9 cellular contexts compared by ENCODE assay signal in the genomic region with DNA sequence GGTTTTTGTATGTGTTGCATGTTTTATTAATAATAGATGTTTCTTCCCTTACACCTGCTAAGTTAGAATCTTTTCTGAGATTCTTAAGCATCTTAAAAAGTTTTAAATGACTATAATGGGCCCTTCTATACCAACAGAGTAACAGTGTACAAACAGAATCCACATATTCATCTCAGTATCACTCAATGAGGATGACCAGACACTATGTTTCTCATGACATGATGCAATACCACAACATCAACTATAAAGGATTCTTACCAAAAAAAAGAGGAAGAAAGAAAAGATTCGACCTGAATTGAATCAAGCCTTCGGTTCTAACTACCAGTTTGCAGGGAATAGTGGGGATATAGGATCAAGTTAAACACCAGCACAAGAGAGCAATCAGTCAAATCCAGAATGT. TPM values are rescaled to one million over a fixed set of nuclear protein-coding genes. Genes with fewer than 3 reads are reported as not detected.
DNase-seq lines count a peak whose midpoint lies in the region; ATAC-seq and TF ChIP-seq lines count a peak whose summit lies in the region.
"Had no signal": no experiment of that assay in that cellular context is flagged by ENCODE, and none has a peak within 500 bp of the region (broad histone marks: within the 10 kb centered on the region; RNA-seq: fewer than 3 reads in every experiment).

No MANE protein-coding gene starts in this region.

- H3K9me3 ChIP-seq in adipocyte (ENCODE audit: control insufficient read depth, low read length): no peaks in the 10 kb centered on the region

- H3K4me3 ChIP-seq in adipocyte (ENCODE audit: low read length): no peak overlapping the region

- no peak for DNase-seq in activated CD8-positive, alpha-beta T cell treated with anti-CD3 and anti-CD28 coated beads for 36 hours
- DNase-seq in activated CD8-positive, alpha-beta T cell treated with anti-CD3 and anti-CD28 coated beads, Interleukin-2, amount 10 ng/mL, durations not matched to agents 7 days and 5 days: no peak
- DNase-seq in adipocyte (ENCODE audit: low read depth) (peak; percentile 47), NCI-H1694 treated with DMSO at 0.1 percent for 48 hours (lab: John Stamatoyannopoulos, UW) (no peak), caudate nucleus (lab: John Stamatoyannopoulos, UW) (no peak)
- no peak for DNase-seq in stimulated activated naive B cell treated with anti-CD40 and anti-IgM and Interleukin-4, amounts not matched to agents 10 μg/mL and 1 μg/mL and 100 μg/mL, for 72 hours
- DNase-seq: islet precursor cell had no signal

- intact Hi-C loops in activated CD8-positive, alpha-beta T cell treated with anti-CD3 and anti-CD28 coated beads for 36 hours (cut with micrococcal nuclease): no loop called here

- no peak overlapping the region for H3K27ac ChIP-seq in caudate nucleus (ENCODE audit: low read depth, low read length)

- no peak overlapping the region for H3K9ac ChIP-seq in adipocyte (ENCODE audit: low read length)

- H3K27me3 ChIP-seq in adipocyte (replicated peaks; ENCODE audit: control insufficient read depth, insufficient read depth, low read length): no peaks in the 10 kb centered on the region

- no peak for TF ChIP-seq CTCF in activated CD8-positive, alpha-beta T cell treated with anti-CD3 and anti-CD28 coated beads for 36 hours (IDR thresholded peaks at IDR 0.05)

- peaks cover 31% of the 10 kb centered on the region for H3K36me3 Mint-ChIP-seq in activated CD8-positive, alpha-beta T cell treated with anti-CD3 and anti-CD28 coated beads for 36 hours (ENCODE audit: low read depth)
- peaks cover 40% of the 10 kb centered on the region for H3K36me3 Mint-ChIP-seq in activated CD8-positive, alpha-beta T cell treated with anti-CD3 and anti-CD28 coated beads, Interleukin-2, amount 10 ng/mL, durations not matched to agents 7 days and 5 days (ENCODE audit: low read depth)
- H3K36me3 Mint-ChIP-seq in stimulated activated naive B cell treated with anti-CD40 and anti-IgM and Interleukin-4, amounts not matched to agents 10 μg/mL and 1 μg/mL and 100 μg/mL, for 72 hours: peaks cover 15 to 28% of the 10 kb centered on the region in 2 donors

- POLR2A ChIA-PET in activated CD8-positive, alpha-beta T cell treated with anti-CD3 and anti-CD28 coated beads for 36 hours (lab: Charles Lee): interaction anchor here (0.7 kb wide), 1 partner anchor 847 kb away, joined by 3 read pairs; no protein-coding TSS in a partner anchor
- POLR2A ChIA-PET in activated CD8-positive, alpha-beta T cell treated with anti-CD3 and anti-CD28 coated beads, Interleukin-2, amount 10 ng/mL, durations not matched to agents 7 days and 5 days (lab: Charles Lee): no interaction called here

- no peaks in the 10 kb centered on the region for H3K27me3 Mint-ChIP-seq in activated CD8-positive, alpha-beta T cell treated with anti-CD3 and anti-CD28 coated beads for 36 hours
- H3K27me3 Mint-ChIP-seq in activated CD8-positive, alpha-beta T cell treated with anti-CD3 and anti-CD28 coated beads, Interleukin-2, amount 10 ng/mL, durations not matched to agents 7 days and 5 days (ENCODE audit: low read depth): no peaks in the 10 kb centered on the region
- no peaks in the 10 kb centered on the region for H3K27me3 Mint-ChIP-seq in stimulated activated naive B cell treated with anti-CD40 and anti-IgM and Interleukin-4, amounts not matched to agents 10 μg/mL and 1 μg/mL and 100 μg/mL, for 72 hours

- peak; percentile 73 for ATAC-seq in activated CD8-positive, alpha-beta T cell treated with anti-CD3 and anti-CD28 coated beads for 36 hours
- no peak for ATAC-seq in activated CD8-positive, alpha-beta T cell treated with anti-CD3 and anti-CD28 coated beads, Interleukin-2, amount 10 ng/mL, durations not matched to agents 7 days and 5 days
- ATAC-seq in HG03378 (IDR thresholded peaks at IDR 0.05; ENCODE audit: unreplicated experiment) (peak; percentile 90), SK-N-SH treated with all-trans-retinoic acid at 6 μM for 48 hours (no peak)
- peak; percentile 91 to 97 for ATAC-seq in stimulated activated naive B cell treated with anti-CD40 and anti-IgM and Interleukin-4, amounts not matched to agents 10 μg/mL and 1 μg/mL and 100 μg/mL, for 72 hours (replicated peaks)

- no peak overlapping the region for H3K4me3 Mint-ChIP-seq in activated CD8-positive, alpha-beta T cell treated with anti-CD3 and anti-CD28 coated beads for 36 hours
- no peak overlapping the region for H3K4me3 Mint-ChIP-seq in activated CD8-positive, alpha-beta T cell treated with anti-CD3 and anti-CD28 coated beads, Interleukin-2, amount 10 ng/mL, durations not matched to agents 7 days and 5 days
- no peak overlapping the region for H3K4me3 Mint-ChIP-seq in stimulated activated naive B cell treated with anti-CD40 and anti-IgM and Interleukin-4, amounts not matched to agents 10 μg/mL and 1 μg/mL and 100 μg/mL, for 72 hours

- H3K4me1 Mint-ChIP-seq in activated CD8-positive, alpha-beta T cell treated with anti-CD3 and anti-CD28 coated beads for 36 hours (ENCODE audit: low read depth): peaks cover 44% of the 10 kb centered on the region
- H3K4me1 Mint-ChIP-seq in activated CD8-positive, alpha-beta T cell treated with anti-CD3 and anti-CD28 coated beads, Interleukin-2, amount 10 ng/mL, durations not matched to agents 7 days and 5 days (ENCODE audit: low read depth): peaks cover 17% of the 10 kb centered on the region
- peaks cover 9 to 35% of the 10 kb centered on the region in 2 donors for H3K4me1 Mint-ChIP-seq in stimulated activated naive B cell treated with anti-CD40 and anti-IgM and Interleukin-4, amounts not matched to agents 10 μg/mL and 1 μg/mL and 100 μg/mL, for 72 hours

- no peaks in the 10 kb centered on the region for H3K9me3 Mint-ChIP-seq in activated CD8-positive, alpha-beta T cell treated with anti-CD3 and anti-CD28 coated beads for 36 hours
- no peaks in the 10 kb centered on the region for H3K9me3 Mint-ChIP-seq in activated CD8-positive, alpha-beta T cell treated with anti-CD3 and anti-CD28 coated beads, Interleukin-2, amount 10 ng/mL, durations not matched to agents 7 days and 5 days (ENCODE audit: insufficient read depth)
- no peaks in the 10 kb centered on the region for H3K9me3 Mint-ChIP-seq in stimulated activated naive B cell treated with anti-CD40 and anti-IgM and Interleukin-4, amounts not matched to agents 10 μg/mL and 1 μg/mL and 100 μg/mL, for 72 hours

- H3K27ac Mint-ChIP-seq in activated CD8-positive, alpha-beta T cell treated with anti-CD3 and anti-CD28 coated beads for 36 hours: peak overlapping the region; percentile 65
- no peak overlapping the region for H3K27ac Mint-ChIP-seq in activated CD8-positive, alpha-beta T cell treated with anti-CD3 and anti-CD28 coated beads, Interleukin-2, amount 10 ng/mL, durations not matched to agents 7 days and 5 days
- no peak overlapping the region for H3K27ac Mint-ChIP-seq in stimulated activated naive B cell treated with anti-CD40 and anti-IgM and Interleukin-4, amounts not matched to agents 10 μg/mL and 1 μg/mL and 100 μg/mL, for 72 hours

- peaks cover 26% of the 10 kb centered on the region for H3K4me1 ChIP-seq in adipocyte (ENCODE audit: control insufficient read depth, insufficient read depth, low read length)

- CTCF ChIA-PET in activated CD8-positive, alpha-beta T cell treated with anti-CD3 and anti-CD28 coated beads for 36 hours (lab: Charles Lee): interaction anchor here (1.9 kb wide), 1 partner anchor 10 kb away, joined by 6 read pairs; no protein-coding TSS in a partner anchor
- CTCF ChIA-PET in activated CD8-positive, alpha-beta T cell treated with anti-CD3 and anti-CD28 coated beads, Interleukin-2, amount 10 ng/mL, durations not matched to agents 7 days and 5 days (lab: Charles Lee): no interaction called here

- H3K36me3 ChIP-seq in adipocyte (ENCODE audit: control insufficient read depth, insufficient read depth, low read length, severe bottlenecking): peaks cover 31% of the 10 kb centered on the region

TF ChIP-seq in SK-N-SH treated with all-trans-retinoic acid at 6 μM for 48 hours, 23 proteins besides CTCF, POLR2A, EP300 and RAD21:
- TF ChIP-seq OSR1 (CRISPR knock-in tag; IDR thresholded peaks at IDR 0.05) (no peak), SNAI2 (CRISPR knock-in tag; IDR thresholded peaks at IDR 0.05) (no peak), TOX (CRISPR knock-in tag; IDR thresholded peaks at IDR 0.05; ENCODE audit: borderline replicate concordance) (no peak), PPARA (CRISPR knock-in tag; IDR thresholded peaks at IDR 0.05; ENCODE audit: borderline replicate concordance) (no peak), TCF4 (CRISPR knock-in tag; IDR thresholded peaks at IDR 0.05; ENCODE audit: borderline replicate concordance) (no peak)
- TF ChIP-seq, protein P1, sequence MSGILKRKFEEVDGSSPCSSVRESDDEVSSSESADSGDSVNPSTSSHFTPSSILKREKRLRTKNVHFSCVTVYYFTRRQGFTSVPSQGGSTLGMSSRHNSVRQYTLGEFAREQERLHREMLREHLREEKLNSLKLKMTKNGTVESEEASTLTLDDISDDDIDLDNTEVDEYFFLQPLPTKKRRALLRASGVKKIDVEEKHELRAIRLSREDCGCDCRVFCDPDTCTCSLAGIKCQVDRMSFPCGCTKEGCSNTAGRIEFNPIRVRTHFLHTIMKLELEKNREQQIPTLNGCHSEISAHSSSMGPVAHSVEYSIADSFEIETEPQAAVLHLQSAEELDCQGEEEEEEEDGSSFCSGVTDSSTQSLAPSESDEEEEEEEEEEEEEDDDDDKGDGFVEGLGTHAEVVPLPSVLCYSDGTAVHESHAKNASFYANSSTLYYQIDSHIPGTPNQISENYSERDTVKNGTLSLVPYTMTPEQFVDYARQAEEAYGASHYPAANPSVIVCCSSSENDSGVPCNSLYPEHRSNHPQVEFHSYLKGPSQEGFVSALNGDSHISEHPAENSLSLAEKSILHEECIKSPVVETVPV (CRISPR knock-in tag; IDR thresholded peaks at IDR 0.05): no peak

RNA-seq across cellular contexts. Expression of a gene that starts 56.5 kb away (rescaled TPM):
- 10 to 100 TPM; 52.4 to 54.5 TPM for total RNA-seq in activated CD8-positive, alpha-beta T cell treated with anti-CD3 and anti-CD28 coated beads for 36 hours
- 10 to 100 TPM; 48.9 to 52.0 TPM for total RNA-seq in activated CD8-positive, alpha-beta T cell treated with anti-CD3 and anti-CD28 coated beads, Interleukin-2, amount 10 ng/mL, durations not matched to agents 7 days and 5 days

RNA-seq across cellular contexts. Expression of a gene that starts 56.9 kb away (rescaled TPM):
- not detected for total RNA-seq in activated CD8-positive, alpha-beta T cell treated with anti-CD3 and anti-CD28 coated beads for 36 hours
- total RNA-seq in activated CD8-positive, alpha-beta T cell treated with anti-CD3 and anti-CD28 coated beads, Interleukin-2, amount 10 ng/mL, durations not matched to agents 7 days and 5 days: not detected

Comparison
In these comparisons a context has a peak if more than half of its experiments do, and no peak if none do; other contexts are left out.
1. ATAC-seq: peak in activated CD8-positive, alpha-beta T cell treated with anti-CD3 and anti-CD28 coated beads for 36 hours (single experiment), HG03378 (single experiment) and stimulated activated naive B cell treated with anti-CD40 and anti-IgM and Interleukin-4, amounts not matched to agents 10 μg/mL and 1 μg/mL and 100 μg/mL, for 72 hours (2 of 2); none in activated CD8-positive, alpha-beta T cell treated with anti-CD3 and anti-CD28 coated beads, Interleukin-2, amount 10 ng/mL, durations not matched to agents 7 days and 5 days (single experiment) and SK-N-SH treated with all-trans-retinoic acid at 6 μM for 48 hours (single experiment).